ENCODE assay signal across 8 cellular contexts in the genomic region with DNA sequence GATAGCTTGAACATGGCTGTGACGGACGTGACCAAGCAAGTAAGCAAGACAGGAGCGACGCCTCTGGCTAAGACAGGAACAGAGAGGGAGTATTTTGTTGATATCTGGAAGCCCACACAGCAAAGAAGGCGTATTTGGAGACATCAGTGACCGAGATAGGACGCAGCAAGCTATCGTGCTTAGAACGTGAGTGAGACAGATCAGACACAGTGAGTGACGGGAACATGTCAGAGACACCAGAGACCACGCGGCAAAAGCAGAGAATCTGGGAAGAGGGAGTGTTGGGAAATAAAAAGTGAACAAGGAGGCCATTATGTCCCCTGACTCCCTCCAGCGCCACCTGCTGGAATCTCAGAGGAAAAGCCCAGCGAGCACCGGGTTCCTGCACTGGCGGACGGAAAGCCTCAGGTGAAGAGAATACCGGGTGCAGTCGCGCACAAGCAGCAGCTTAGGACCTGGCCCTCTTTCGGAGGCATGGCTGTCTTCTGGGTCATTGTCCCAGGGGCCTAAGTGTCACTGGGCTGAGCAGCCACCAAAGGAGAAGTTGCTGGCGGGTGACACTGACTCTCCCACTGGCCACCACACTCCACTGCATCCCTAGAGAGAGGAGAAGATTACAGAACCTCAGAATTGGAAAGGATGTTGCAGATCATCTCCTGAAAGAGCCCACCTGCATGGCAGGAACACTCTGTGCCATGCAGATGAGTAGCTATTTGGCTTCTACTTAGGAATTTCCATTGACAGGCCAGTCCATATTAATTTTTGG.
DNase-seq lines count a peak whose midpoint lies in the region; ATAC-seq and TF ChIP-seq lines count a peak whose summit lies in the region.

No MANE protein-coding gene starts in this region.

- H3K4me3 ChIP-seq in OCI-LY3 (ENCODE audit: low read length) (no peak overlapping the region), psoas muscle (no peak overlapping the region), lower leg skin (ENCODE audit: low read depth, poor library complexity, severe bottlenecking) (no peak overlapping the region)

- H3K36me3 ChIP-seq in OCI-LY3 (replicated peaks; ENCODE audit: low read depth, low read length) (no peaks in the 10 kb centered on the region), psoas muscle (ENCODE audit: insufficient read depth in 1 of 2, low read depth in 1 of 2) (no peaks in the 10 kb centered on the region)

- H3K9ac ChIP-seq in OCI-LY3 (ENCODE audit: low read length) = no peak overlapping the region

- H3K36me3 Mint-ChIP-seq in activated T-cell treated with anti-CD3 and anti-CD28 coated beads, Interleukin-2, amount 50 U/mL, for 72 hours (ENCODE audit: insufficient read depth in 2 of 2) = no peaks in the 10 kb centered on the region

- H3K9me3 Mint-ChIP-seq in activated T-cell treated with anti-CD3 and anti-CD28 coated beads, Interleukin-2, amount 50 U/mL, for 72 hours = no peaks in the 10 kb centered on the region

- H3K79me2 ChIP-seq in OCI-LY3 (ENCODE audit: low read length) = no peaks in the 10 kb centered on the region

- H4K20me1 ChIP-seq in OCI-LY3 (ENCODE audit: insufficient read depth, low read length) = no peaks in the 10 kb centered on the region

- WGBS in psoas muscle, 3 donors = 44 to 51% (median 44%) methylated on average over 22 of the region's 22 CpGs
- 43 to 47% methylated on average over 22 of the region's 22 CpGs for WGBS in lower leg skin, 2 donors

- H3K27ac ChIP-seq in OCI-LY3 (ENCODE audit: low read length) = no peak overlapping the region
- H3K27ac ChIP-seq in psoas muscle = no peak overlapping the region

- H3K27me3 Mint-ChIP-seq in activated T-cell treated with anti-CD3 and anti-CD28 coated beads, Interleukin-2, amount 50 U/mL, for 72 hours (ENCODE audit: low read depth) = peaks cover 52% of the 10 kb centered on the region

- DNase-seq in activated gamma-delta T cell treated with Interleukin-2 at 50 U/mL for 16 hours = peak; percentile 47
- DNase-seq in activated gamma-delta T cell (lab: John Stamatoyannopoulos, UW) = no peak
- peak; percentile 70 to 74 for DNase-seq in activated T-cell treated with anti-CD3 and anti-CD28 coated beads, Interleukin-2, amount 50 U/mL, for 72 hours
- peak; percentile 50 for DNase-seq in germinal center (ENCODE audit: low spot score)
- peak; percentile 50 to 61 for DNase-seq in psoas muscle
- DNase-seq in lower leg skin (ENCODE audit: low spot score in 2 of 2) = no peak

- H3K27me3 ChIP-seq in OCI-LY3 (ENCODE audit: low read depth, low read length) (0 out of 2 replicates have a peak, but pooled peaks cover 6% of the 10 kb centered on the region), psoas muscle (ENCODE audit: insufficient read depth in 3 of 3, low read length in 2 of 3) (peaks cover 0 to 3% (median 0%) of the 10 kb centered on the region in 3 donors)

- no peak overlapping the region for H3K4me3 Mint-ChIP-seq in activated T-cell treated with anti-CD3 and anti-CD28 coated beads, Interleukin-2, amount 50 U/mL, for 72 hours

- no peak overlapping the region for H2AFZ ChIP-seq in OCI-LY3 (ENCODE audit: low read depth, low read length)

- no peak overlapping the region for H3K27ac Mint-ChIP-seq in activated T-cell treated with anti-CD3 and anti-CD28 coated beads, Interleukin-2, amount 50 U/mL, for 72 hours

- peak; percentile 43 for TF ChIP-seq CTCF in OCI-LY3 (IDR thresholded peaks at IDR 0.05; ENCODE audit: low read depth, low read length)
- TF ChIP-seq CTCF in psoas muscle (IDR thresholded peaks at IDR 0.05) = peak; percentile 51
- peak in 1 of 3 donors; percentile 12 for TF ChIP-seq CTCF in lower leg skin (IDR thresholded peaks at IDR 0.05)

- no peak overlapping the region for H3K4me2 ChIP-seq in OCI-LY3 (ENCODE audit: low read length)

- H3K4me1 Mint-ChIP-seq in activated T-cell treated with anti-CD3 and anti-CD28 coated beads, Interleukin-2, amount 50 U/mL, for 72 hours (ENCODE audit: low read depth) = peaks cover 9% of the 10 kb centered on the region

- intact Hi-C loops in psoas muscle (cut with DNase I) = no loop called here
- intact Hi-C loops in lower leg skin (cut with DNase I; ENCODE audit: low total_unique reads) = no loop called here

- ATAC-seq in HG03025 (IDR thresholded peaks at IDR 0.05; ENCODE audit: low FRiP score, unreplicated experiment) = peak; percentile 74
- ATAC-seq in activated T-cell treated with anti-CD3 and anti-CD28 coated beads, Interleukin-2, amount 50 U/mL, for 72 hours (replicated peaks in 1 of 2) = peak; percentile 68 to 81
- ATAC-seq in psoas muscle = peak in 3 of 4 donors; percentile 63 to 73 (median 67)

- no peaks in the 10 kb centered on the region for H3K4me1 ChIP-seq in OCI-LY3 (ENCODE audit: low read length)
- H3K4me1 ChIP-seq in psoas muscle = no peaks in the 10 kb centered on the region

- H3K9me3 ChIP-seq in OCI-LY3 (ENCODE audit: insufficient read depth, low read length) (no peaks in the 10 kb centered on the region), psoas muscle (no peaks in the 10 kb centered on the region)

- no peak for TF ChIP-seq POLR2A in lower leg skin (IDR thresholded peaks at IDR 0.05)

Comparison
In these comparisons a context has a peak if more than half of its experiments do, and no peak if none do; other contexts are left out.
1. DNase-seq: peak in activated gamma-delta T cell treated with Interleukin-2 at 50 U/mL for 16 hours (single experiment), activated T-cell treated with anti-CD3 and anti-CD28 coated beads, Interleukin-2, amount 50 U/mL, for 72 hours (2 of 2), germinal center (single experiment) and psoas muscle (2 of 2); none in activated gamma-delta T cell (single experiment) and lower leg skin (0 of 2).
2. Peak in every context shown above with its lines, with median percentiles within 50 percentile points of each other: ATAC-seq.